ENCODE assay signal across 31 cellular contexts in the genomic region with DNA sequence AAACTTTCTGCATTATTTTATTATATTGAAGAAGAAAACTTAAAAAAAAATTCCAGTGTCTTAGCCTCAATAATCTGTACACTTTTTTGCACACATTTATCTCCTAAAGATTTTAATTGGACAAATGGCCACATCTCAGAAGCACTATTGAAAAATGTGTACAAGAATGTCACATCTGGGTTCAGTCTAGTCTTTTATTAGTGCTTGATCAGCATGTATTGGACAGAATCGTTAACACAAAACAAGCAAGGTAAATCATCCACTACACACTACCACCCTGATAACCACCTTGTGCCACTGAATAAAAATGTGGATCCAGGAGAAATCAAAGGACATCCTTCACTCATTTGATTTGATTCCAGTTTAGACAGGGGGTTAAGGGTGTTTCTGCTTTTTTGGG.
"Had no signal": no experiment of that assay in that cellular context is flagged by ENCODE, and none has a peak within 500 bp of the region (broad histone marks: within the 10 kb centered on the region; RNA-seq: fewer than 3 reads in every experiment).

No MANE protein-coding gene starts in this region.

- H3K4me3 Mint-ChIP-seq: activated CD4-positive, alpha-beta memory T cell treated with anti-CD3 and anti-CD28 coated beads, Interleukin-2, amount 10 ng/mL, durations not matched to agents 7 days and 5 days; activated CD8-positive, alpha-beta memory T cell treated with anti-CD3 and anti-CD28 coated beads, Interleukin-2, amount 10 ng/mL, durations not matched to agents 7 days and 5 days; activated naive CD8-positive, alpha-beta T cell treated with anti-CD3 and anti-CD28 coated beads for 36 hours; central memory CD8-positive, alpha-beta T cell had no signal

- H3K27ac ChIP-seq: cardiac muscle cell, PC-9, RWPE1, VCaP had no signal

- H3K27me3 Mint-ChIP-seq: activated CD4-positive, alpha-beta memory T cell treated with anti-CD3 and anti-CD28 coated beads, Interleukin-2, amount 10 ng/mL, durations not matched to agents 7 days and 5 days; activated CD8-positive, alpha-beta memory T cell treated with anti-CD3 and anti-CD28 coated beads, Interleukin-2, amount 10 ng/mL, durations not matched to agents 7 days and 5 days; activated naive CD8-positive, alpha-beta T cell treated with anti-CD3 and anti-CD28 coated beads for 36 hours; central memory CD8-positive, alpha-beta T cell had no signal

- H3K4me2 ChIP-seq: PC-9 had no signal

- H3K36me3 ChIP-seq: cardiac muscle cell had no signal

- ATAC-seq: activated CD8-positive, alpha-beta memory T cell treated with anti-CD3 and anti-CD28 coated beads, Interleukin-2, amount 10 ng/mL, durations not matched to agents 7 days and 5 days; Right ventricle myocardium inferior had no signal

- H3K4me3 ChIP-seq: cardiac muscle cell, PC-9 had no signal

- FAIRE-seq: RCC 7860 had no signal

- H2AFZ ChIP-seq: PC-9 had no signal

- H3K27ac Mint-ChIP-seq: activated CD4-positive, alpha-beta memory T cell treated with anti-CD3 and anti-CD28 coated beads, Interleukin-2, amount 10 ng/mL, durations not matched to agents 7 days and 5 days; activated CD8-positive, alpha-beta memory T cell treated with anti-CD3 and anti-CD28 coated beads, Interleukin-2, amount 10 ng/mL, durations not matched to agents 7 days and 5 days; activated naive CD8-positive, alpha-beta T cell treated with anti-CD3 and anti-CD28 coated beads for 36 hours had no signal

- H3K27me3 ChIP-seq: cardiac muscle cell had no signal

- H3K9me3 Mint-ChIP-seq: activated CD4-positive, alpha-beta memory T cell treated with anti-CD3 and anti-CD28 coated beads, Interleukin-2, amount 10 ng/mL, durations not matched to agents 7 days and 5 days; activated naive CD8-positive, alpha-beta T cell treated with anti-CD3 and anti-CD28 coated beads for 36 hours; central memory CD8-positive, alpha-beta T cell had no signal

- DNase-seq: activated CD4-positive, alpha-beta memory T cell treated with anti-CD3 and anti-CD28 coated beads, Interleukin-2, amount 10 ng/mL, durations not matched to agents 7 days and 5 days; activated CD4-positive, alpha-beta T cell treated with anti-CD3 and anti-CD28 coated beads for 1 hour; activated CD4-positive, alpha-beta T cell treated with anti-CD3 and anti-CD28 coated beads for 48 hours; activated CD4-positive, CD25-positive, alpha-beta regulatory T cell; activated CD8-positive, alpha-beta memory T cell treated with anti-CD3 and anti-CD28 coated beads for 24 hours; activated CD8-positive, alpha-beta memory T cell treated with anti-CD3 and anti-CD28 coated beads, Interleukin-2, amount 10 ng/mL, durations not matched to agents 7 days and 5 days; activated CD8-positive, alpha-beta memory T cell treated with anti-CD3 and anti-CD28 coated beads, Interleukin-2, amount 50 U/mL, for 48 hours; activated effector memory CD4-positive, alpha-beta T cell treated with anti-CD3 and anti-CD28 coated beads, Interleukin-2, amount 50 U/mL, for 16 hours; activated naive CD4-positive, alpha-beta T cell; activated naive CD4-positive, alpha-beta T cell treated with anti-CD3 and anti-CD28 coated beads, Interleukin-2, amount 50 U/mL, for 16 hours; activated naive CD8-positive, alpha-beta T cell treated with anti-CD3 and anti-CD28 coated beads for 36 hours; activated T-cell treated with anti-CD3 and anti-CD28 coated beads, Interleukin-2, amount 50 U/mL, for 48 hours; amniotic stem cell; aorta; NCI-H1092 treated with DMSO at 0.1 percent for 48 hours; NCI-H187; NCI-H2081; NCI-H2227 treated with DMSO at 0.1 percent for 48 hours; NK-92 treated with Interleukin-12 subunit alpha and Interleukin-12 subunit beta, amount 100 ng/mL, for 24 hours; PC-9; SIG-M5; SW 1271; T-helper 1 cell; T-helper 2 cell; T-helper 9 cell had no signal
